In genomic region chr3:147411235-147411607, GRCh38 we compare ENCODE assay signal across 10 cellular contexts. TPM values are rescaled to one million over a fixed set of nuclear protein-coding genes. Genes with fewer than 3 reads are reported as not detected.
DNase-seq lines count a peak whose midpoint lies in the region; ATAC-seq, FAIRE-seq and TF ChIP-seq lines count a peak whose summit lies in the region.
"Had no signal": no experiment of that assay in that cellular context is flagged by ENCODE, and none has a peak within 500 bp of the region (broad histone marks: within the 10 kb centered on the region; RNA-seq: fewer than 3 reads in every experiment).

No MANE protein-coding gene starts in this region.

- peak overlapping the region; percentile 82 for H3K27ac Mint-ChIP-seq in activated T-cell treated with anti-CD3 and anti-CD28 coated beads, Interleukin-2, amount 50 U/mL, for 24 hours
- no peak overlapping the region for H3K27ac Mint-ChIP-seq in activated naive CD8-positive, alpha-beta T cell

- H3K4me2 ChIP-seq in keratinocyte (ENCODE audit: control insufficient read depth, extremely low read depth, insufficient read depth, low read depth, low read length), result peak overlapping the region; percentile 71

- no peaks in the 10 kb centered on the region for H4K20me1 ChIP-seq in keratinocyte (ENCODE audit: control insufficient read depth, extremely low read depth, insufficient read depth, low read length)

- TF ChIP-seq CTCF in keratinocyte (optimal IDR thresholded peaks at IDR 0.05 in 1 of 3, IDR thresholded peaks at IDR 0.05 in 1 of 3, conservative IDR thresholded peaks at IDR 0.05 in 1 of 3; ENCODE audit: extremely low read depth in 1 of 3, insufficient read depth in 2 of 3, low read length in 3 of 3), result no peak
- no peak for TF ChIP-seq CTCF in thoracic aorta (IDR thresholded peaks at IDR 0.05)

- H3K27me3 ChIP-seq in keratinocyte (ENCODE audit: control insufficient read depth, extremely low read depth, insufficient read depth, low read length), result peaks cover 89% of the 10 kb centered on the region
- peaks cover 70% of the 10 kb centered on the region for H3K27me3 ChIP-seq in thoracic aorta (replicated peaks; ENCODE audit: insufficient read depth)

- no peaks in the 10 kb centered on the region for H3K36me3 ChIP-seq in keratinocyte (ENCODE audit: control insufficient read depth in 2 of 2, extremely low read depth in 1 of 2, insufficient read depth in 2 of 2, low read length in 2 of 2)
- H3K36me3 ChIP-seq in thoracic aorta, result no peaks in the 10 kb centered on the region

- ATAC-seq in thoracic aorta (ENCODE audit: insufficient number of reproducible peaks, low FRiP score, low read depth), result no peak
- no peak for ATAC-seq in activated CD4-positive, CD25-positive, alpha-beta regulatory T cell treated with anti-CD3 and anti-CD28 coated beads, Interleukin-2, amount 50 U/mL, for 24 hours

- FAIRE-seq in keratinocyte (lab: Jason Lieb, UNC), result no peak

- H3K79me2 ChIP-seq in keratinocyte (ENCODE audit: control insufficient read depth, insufficient read depth, low read length), result no peaks in the 10 kb centered on the region

- H3K9me1 ChIP-seq in keratinocyte (ENCODE audit: control insufficient read depth, extremely low read depth, insufficient read depth, low read length), result no peaks in the 10 kb centered on the region

- dilution Hi-C loops in keratinocyte (cut with MboI; ENCODE audit: extremely low pct_ligation_motif_present, low sequenced_read_pairs), result no loop called here

- H3K4me1 Mint-ChIP-seq in activated T-cell treated with anti-CD3 and anti-CD28 coated beads, Interleukin-2, amount 50 U/mL, for 24 hours (ENCODE audit: low read depth), result peaks cover 40% of the 10 kb centered on the region
- H3K4me1 Mint-ChIP-seq in activated naive CD8-positive, alpha-beta T cell (ENCODE audit: low read depth), result peaks cover 47% of the 10 kb centered on the region

- peaks cover 86% of the 10 kb centered on the region for H3K27me3 Mint-ChIP-seq in activated T-cell treated with anti-CD3 and anti-CD28 coated beads, Interleukin-2, amount 50 U/mL, for 24 hours
- H3K27me3 Mint-ChIP-seq in activated naive CD8-positive, alpha-beta T cell, result peaks cover 66% of the 10 kb centered on the region

- H3K9me3 ChIP-seq in keratinocyte (ENCODE audit: control insufficient read depth, low read depth, low read length), result peaks cover 12% of the 10 kb centered on the region
- H3K9me3 ChIP-seq in thoracic aorta, result no peaks in the 10 kb centered on the region

- DNase-seq in activated T-cell treated with anti-CD3 and anti-CD28 coated beads, Interleukin-2, amount 50 U/mL, for 24 hours, result no peak
- no peak for DNase-seq in activated T-cell treated with anti-CD3 and anti-CD28 coated beads, Interleukin-2, amount 50 U/mL, for 48 hours
- DNase-seq in keratinocyte (ENCODE audit: low read depth, low spot score) (no peak), thoracic aorta (ENCODE audit: low spot score) (no peak), GM19240 (ENCODE audit: insufficient read length, low spot score) (no peak)
- no peak for DNase-seq in stimulated activated CD4-positive, alpha-beta T cell treated with anti-CD3 and anti-CD28 coated beads, Interleukin-4, amount 100 ng/mL, for 24 hours
- DNase-seq: DND-41 had no signal

- H3K4me3 ChIP-seq in keratinocyte (ENCODE audit: control insufficient read depth in 2 of 3, extremely low read depth in 1 of 3, insufficient read depth in 2 of 3, low read depth in 1 of 3, low read length in 3 of 3), result peak overlapping the region in 1 of 3 experiments; percentile 38
- H3K4me3 ChIP-seq in thoracic aorta, result peak overlapping the region; percentile 68

- no peak overlapping the region for H3K27ac ChIP-seq in keratinocyte (ENCODE audit: control insufficient read depth, insufficient read depth, low read length)
- H3K27ac ChIP-seq in thoracic aorta, result peak overlapping the region in 1 of 2 donors; percentile 44

- H3K36me3 Mint-ChIP-seq in activated T-cell treated with anti-CD3 and anti-CD28 coated beads, Interleukin-2, amount 50 U/mL, for 24 hours (ENCODE audit: low read depth), result no peaks in the 10 kb centered on the region
- H3K36me3 Mint-ChIP-seq in activated naive CD8-positive, alpha-beta T cell, result peaks cover 8% of the 10 kb centered on the region

- peaks cover 4% of the 10 kb centered on the region for H3K4me1 ChIP-seq in keratinocyte (ENCODE audit: control insufficient read depth, extremely low read depth, insufficient read depth, low read length)
- H3K4me1 ChIP-seq in thoracic aorta (ENCODE audit: control insufficient read depth in 1 of 2, low read depth in 2 of 2), result peaks cover 17 to 51% of the 10 kb centered on the region in 2 donors

- no peak overlapping the region for H3K9ac ChIP-seq in keratinocyte (ENCODE audit: control insufficient read depth, extremely low read depth, insufficient read depth, low read length)

- H2AFZ ChIP-seq in keratinocyte (ENCODE audit: control insufficient read depth, low read length), result no peak overlapping the region

- H3K9me3 Mint-ChIP-seq in activated T-cell treated with anti-CD3 and anti-CD28 coated beads, Interleukin-2, amount 50 U/mL, for 24 hours, result peaks cover 6% of the 10 kb centered on the region
- peaks cover 4% of the 10 kb centered on the region for H3K9me3 Mint-ChIP-seq in activated naive CD8-positive, alpha-beta T cell (ENCODE audit: low read depth)

- peak overlapping the region; percentile 46 for H3K4me3 Mint-ChIP-seq in activated T-cell treated with anti-CD3 and anti-CD28 coated beads, Interleukin-2, amount 50 U/mL, for 24 hours
- peak overlapping the region; percentile 70 for H3K4me3 Mint-ChIP-seq in activated naive CD8-positive, alpha-beta T cell

RNA-seq across cellular contexts. Expression of gene ZIC1, which starts 2.1 kb away (rescaled TPM):
- polyA plus RNA-seq in keratinocyte, result not detected in 3 replicates
- not detected for polyA plus RNA-seq in keratinocyte (2011; ENCODE audit: low read depth)
- polyA plus RNA-seq in keratinocyte (2011; cell fraction: cytosol; rRNA removed), result not detected in 2 replicates
- not detected in 2 replicates for polyA plus RNA-seq in keratinocyte (2011; cell fraction: nucleus; rRNA removed)
- polyA plus RNA-seq in keratinocyte (2012; ENCODE audit: low replicate concordance), result not detected in 2 replicates
- polyA minus RNA-seq in keratinocyte, result not detected in 3 replicates
- not detected for polyA minus RNA-seq in keratinocyte (2011; cell fraction: cytosol; rRNA and poly(A)+ RNA removed)
- not detected in 2 replicates for polyA minus RNA-seq in keratinocyte (2011; cell fraction: nucleus; rRNA and poly(A)+ RNA removed)
- total RNA-seq in thoracic aorta, result under 1 TPM in 1 of 2 donors, not detected in 1; 0.07 TPM
- total RNA-seq: T-helper 2 cell treated with Interferon-gamma antibody and Interleukin-4, amounts not matched to agents 100 ng/mL and 5 ng/mL, for 36 hours had no signal

RNA-seq across cellular contexts. Expression of gene ZIC4, which starts 4.9 kb away (rescaled TPM):
- polyA plus RNA-seq in keratinocyte, result not detected in 3 replicates
- polyA plus RNA-seq in keratinocyte (2011; ENCODE audit: low read depth), result not detected
- not detected in 2 replicates for polyA plus RNA-seq in keratinocyte (2011; cell fraction: cytosol; rRNA removed)
- not detected in 2 replicates for polyA plus RNA-seq in keratinocyte (2011; cell fraction: nucleus; rRNA removed)
- not detected in 2 replicates for polyA plus RNA-seq in keratinocyte (2012; ENCODE audit: low replicate concordance)
- not detected in 3 replicates for polyA minus RNA-seq in keratinocyte
- not detected for polyA minus RNA-seq in keratinocyte (2011; cell fraction: cytosol; rRNA and poly(A)+ RNA removed)
- not detected in 2 replicates for polyA minus RNA-seq in keratinocyte (2011; cell fraction: nucleus; rRNA and poly(A)+ RNA removed)
- total RNA-seq in thoracic aorta, result not detected
- total RNA-seq: T-helper 2 cell treated with Interferon-gamma antibody and Interleukin-4, amounts not matched to agents 100 ng/mL and 5 ng/mL, for 36 hours had no signal
